ENCODE assay signal across 8 cellular contexts in the genomic region with DNA sequence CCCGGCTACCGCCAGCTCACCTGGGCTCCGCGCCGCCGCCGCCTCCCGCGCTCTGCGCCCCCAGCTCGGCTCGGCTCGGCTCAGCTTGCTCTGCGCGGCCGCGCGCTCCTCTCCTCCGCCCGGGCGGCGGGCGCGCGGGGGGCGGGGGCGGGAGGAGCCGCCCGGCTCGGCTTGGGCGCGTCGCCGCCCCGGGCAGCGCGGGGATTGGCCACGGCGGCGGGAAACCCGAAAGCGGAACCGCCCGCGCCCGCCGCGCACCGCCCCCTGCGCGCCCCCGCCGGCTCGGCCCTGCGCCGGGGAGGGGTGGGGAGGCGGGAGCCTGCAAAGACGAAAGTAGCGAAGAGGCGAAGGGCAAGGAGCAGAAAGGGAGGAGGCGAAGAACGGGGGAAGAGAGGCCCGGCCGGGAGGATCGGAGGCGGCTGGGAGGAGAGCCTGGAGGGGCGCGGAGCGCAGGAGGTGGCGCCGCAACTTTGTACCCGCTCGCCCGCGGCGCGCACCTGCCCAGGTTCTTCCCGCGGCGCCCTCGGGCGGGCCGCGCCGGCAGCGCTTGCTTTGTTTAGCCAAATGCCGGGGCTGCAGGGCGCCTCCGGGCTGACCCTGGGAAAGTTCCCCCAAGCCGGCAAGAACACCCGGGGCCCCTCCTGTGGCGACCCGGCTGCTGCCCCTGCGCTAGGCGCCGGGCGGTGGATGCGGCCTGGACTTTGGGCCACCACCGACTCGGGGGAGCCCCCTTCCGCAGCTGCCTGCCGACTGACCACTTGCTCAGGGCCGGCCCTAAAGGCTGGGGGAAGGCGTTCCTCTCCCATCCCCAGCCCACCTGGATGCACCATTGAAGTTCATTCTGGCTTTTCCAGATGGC. TPM values are rescaled to one million over a fixed set of nuclear protein-coding genes. Genes with fewer than 3 reads are reported as not detected.
A peak's percentile ranks its signal among the peaks of the same experiment; 100 is the strongest.
DNase-seq lines count a peak whose midpoint lies in the region; ATAC-seq and TF ChIP-seq lines count a peak whose summit lies in the region.

Gene CAMKK2, minus strand, starts transcription at position 92 of the 859 bp plus-strand sequence. CDS start 22,183 bp downstream, outside the sequence.

- H3K4me3 ChIP-seq in GM12865 (ENCODE audit: low read depth, low read length) (peak within 1 kb of the TSS; percentile 87), adipocyte (ENCODE audit: low read length) (peak within 1 kb of the TSS; percentile 96), heart left ventricle (peak within 1 kb of the TSS; percentile 77 to 100 (median 97)), transverse colon (peak within 1 kb of the TSS; percentile 79 to 100 (median 90))

- H3K4me3 Mint-ChIP-seq in T-cell = peak within 1 kb of the TSS; percentile 84 to 89 (median 87)

- WGBS in heart left ventricle, 4 donors = 0 to 1% (median 0%) methylated on average over 55 to 104 of the region's 104 CpGs
- 0% methylated on average over 54 of the region's 104 CpGs; no CpG with 5 or more reads in 1 of the 2 donors for WGBS in transverse colon (ENCODE audit: low coverage in 1 of 2), 2 donors

- POLR2A ChIA-PET in T-cell (lab: Charles Lee) = interaction anchor here (0.6 kb wide), 6 partner anchors 11 to 1678 kb away, joined by 3 to 10 read pairs (median 6); partner anchors contain the start of gene OGFOD2 (in 1 of the 2)

- H3K9me3 ChIP-seq in adipocyte (ENCODE audit: control insufficient read depth, low read length) = no peaks in the 10 kb centered on the region
- H3K9me3 ChIP-seq in heart left ventricle = no peaks in the 10 kb centered on the region
- no peaks in the 10 kb centered on the region for H3K9me3 ChIP-seq in transverse colon

- ATAC-seq in HG02588 (IDR thresholded peaks at IDR 0.05; ENCODE audit: unreplicated experiment) = peak; percentile 62
- ATAC-seq in T-cell (replicated peaks in 1 of 4) = peak; percentile 90 to 93 (median 90)
- ATAC-seq in heart left ventricle = peak; percentile 73 to 97 (median 94)

- peak within 1 kb of the TSS; percentile 58 to 95 (median 86) for H3K27ac ChIP-seq in heart left ventricle
- peak within 1 kb of the TSS; percentile 91 to 97 (median 94) for H3K27ac ChIP-seq in transverse colon

- TF ChIP-seq CTCF in GM12865 (IDR thresholded peaks at IDR 0.05; ENCODE audit: insufficient read depth, low read depth, low read length, missing control alignments) (peak; percentile 17), heart left ventricle (IDR thresholded peaks at IDR 0.05) (peak in 7 of 12 donors; percentile 13 to 47 (median 26)), transverse colon (IDR thresholded peaks at IDR 0.05) (peak in 3 of 5 experiments; percentile 14 to 31 (median 27))

- peak; percentile 92 for DNase-seq in GM12865 (ENCODE audit: low read depth)
- peak; percentile 74 for DNase-seq in NCI-H1092 treated with DMSO at 0.1 percent for 48 hours (lab: John Stamatoyannopoulos, UW)
- DNase-seq in T-cell = peak; percentile 73 to 91 (median 84)
- peak; percentile 95 for DNase-seq in adipocyte (ENCODE audit: low read depth)
- DNase-seq in heart left ventricle = peak; percentile 85 to 94 (median 88)
- DNase-seq in posterior cingulate gyrus = peak; percentile 67 to 97 (median 79)
- peak; percentile 90 for DNase-seq in transverse colon

- intact Hi-C loops in heart left ventricle (cut with DNase I) (no loop called here), posterior cingulate gyrus (cut with DNase I) (loop anchor here (2.0 kb wide), 1 partner anchor 56 kb away; the partner anchor contains the start of gene ANAPC5), transverse colon (cut with DNase I; ENCODE audit: low total_unique reads) (no loop called here)

- H3K36me3 ChIP-seq in adipocyte (ENCODE audit: control insufficient read depth, insufficient read depth, low read length, severe bottlenecking) = no peaks in the 10 kb centered on the region
- peaks cover 0 to 11% (median 7%) of the 10 kb centered on the region in 9 donors for H3K36me3 ChIP-seq in heart left ventricle
- H3K36me3 ChIP-seq in transverse colon = peaks cover 0 to 4% (median 0%) of the 10 kb centered on the region in 4 donors

- H3K36me3 Mint-ChIP-seq in T-cell = peaks cover 3% of the 10 kb centered on the region

- H3K4me1 ChIP-seq in adipocyte (ENCODE audit: control insufficient read depth, insufficient read depth, low read length) (peaks cover 19% of the 10 kb centered on the region), heart left ventricle (peaks cover 0 to 51% (median 27%) of the 10 kb centered on the region in 12 donors), transverse colon (peaks cover 11 to 39% (median 27%) of the 10 kb centered on the region in 4 donors)

- H3K9ac ChIP-seq in adipocyte (ENCODE audit: low read length) = peak within 1 kb of the TSS; percentile 93

- in situ Hi-C loops in transverse colon (cut with MboI; ENCODE audit: low pct_ligation_motif_present in 1 of 4, low pct_unique_long_range_greater_than_20kb in 1 of 4, low sequenced_read_pairs in 3 of 4) = no loop called here

- no peaks in the 10 kb centered on the region for H3K9me3 Mint-ChIP-seq in T-cell

- H3K27ac Mint-ChIP-seq in T-cell = peak within 1 kb of the TSS; percentile 61 to 85

- no peak for TF ChIP-seq EP300 in transverse colon (IDR thresholded peaks at IDR 0.05; ENCODE audit: low read depth)

- TF ChIP-seq POLR2A in heart left ventricle (IDR thresholded peaks at IDR 0.05) = peak in 1 of 2 donors; percentile 59
- TF ChIP-seq POLR2A in transverse colon (IDR thresholded peaks at IDR 0.05) = peak; percentile 67

- no peaks in the 10 kb centered on the region for H3K27me3 Mint-ChIP-seq in T-cell

- peaks cover 13 to 24% (median 16%) of the 10 kb centered on the region in 3 donors for H3K4me1 Mint-ChIP-seq in T-cell

- H3K27me3 ChIP-seq in adipocyte (replicated peaks; ENCODE audit: control insufficient read depth, insufficient read depth, low read length) (no peaks in the 10 kb centered on the region), heart left ventricle (no peaks in the 10 kb centered on the region), transverse colon (no peaks in the 10 kb centered on the region)

- CTCF ChIA-PET in T-cell (lab: Charles Lee) = interaction anchor here in 1 of 2 donors (0.6 kb wide), 1 partner anchor 104 kb away, joined by 3 read pairs; no protein-coding TSS in a partner anchor

RNA-seq across cellular contexts. Expression of gene CAMKK2, which starts in this region (rescaled TPM):
- total RNA-seq in T-cell = 10 to 100 TPM; 13.6 to 25.5 (median 19.8) TPM
- 10 to 100 TPM; 12.5 to 28.2 (median 16.0) TPM for total RNA-seq in heart left ventricle
- 10 to 100 TPM in 1 of 2 donors, 1 to 10 TPM in 1; 7.4 to 19.5 TPM for polyA plus RNA-seq in heart left ventricle
- 100 to 1,000 TPM in 1 of 4 donors, 10 to 100 TPM in 3; 17.5 to 155 (median 47.7) TPM for total RNA-seq in transverse colon

Comparison
In these comparisons a context has a peak if more than half of its experiments do, and no peak if none do; other contexts are left out.
1. Peak in every context shown above with its lines: DNase-seq, ATAC-seq, H3K4me3 ChIP-seq and H3K27ac ChIP-seq.